Comparison of ENCODE assay signal across 9 cellular contexts in genomic region chr16:17211797-17212196, GRCh38.
A peak's percentile ranks its signal among the peaks of the same experiment; 100 is the strongest.
DNase-seq lines count a peak whose midpoint lies in the region; ATAC-seq and TF ChIP-seq lines count a peak whose summit lies in the region.
"Had no signal": no experiment of that assay in that cellular context is flagged by ENCODE, and none has a peak within 500 bp of the region (broad histone marks: within the 10 kb centered on the region; RNA-seq: fewer than 3 reads in every experiment).

No MANE protein-coding gene starts in this region.

- H3K27me3 ChIP-seq in spleen (replicated peaks in 1 of 7) = no peaks in the 10 kb centered on the region

- no peak overlapping the region for H3K27ac Mint-ChIP-seq in activated naive CD4-positive, alpha-beta T cell treated with anti-CD3 and anti-CD28 coated beads, Interleukin-2, amount 50 U/mL, for 72 hours

- peaks cover 13 to 20% of the 10 kb centered on the region in 2 donors for H3K36me3 Mint-ChIP-seq in activated naive CD4-positive, alpha-beta T cell treated with anti-CD3 and anti-CD28 coated beads, Interleukin-2, amount 50 U/mL, for 72 hours

- no peak overlapping the region for H3K27ac ChIP-seq in spleen

- peak; percentile 55 to 76 for ATAC-seq in activated naive CD4-positive, alpha-beta T cell treated with anti-CD3 and anti-CD28 coated beads, Interleukin-2, amount 50 U/mL, for 72 hours
- ATAC-seq in HG03521 (IDR thresholded peaks at IDR 0.05; ENCODE audit: unreplicated experiment) (no peak), left colon (no peak), HG03045 (IDR thresholded peaks at IDR 0.05; ENCODE audit: unreplicated experiment) (no peak)

- intact Hi-C loops in spleen (cut with DNase I; ENCODE audit: low total_unique reads) = no loop called here
- intact Hi-C loops in left colon (cut with DNase I, micrococcal nuclease) = no loop called here

- DNase-seq in NCI-H524 treated with DMSO at 0.1 percent for 48 hours (lab: John Stamatoyannopoulos, UW) = peak; percentile 57
- peak in 1 of 2 donors; percentile 28 for DNase-seq in activated naive CD4-positive, alpha-beta T cell treated with anti-CD3 and anti-CD28 coated beads, Interleukin-2, amount 50 U/mL, for 72 hours (ENCODE audit: low spot score in 2 of 2)
- no peak for DNase-seq in spleen
- DNase-seq in left colon = no peak
- DNase-seq in NK-92 treated with Interleukin-12 subunit alpha and Interleukin-12 subunit beta, amount 100 ng/mL, for 24 hours (lab: John Stamatoyannopoulos, UW) = no peak
- DNase-seq: activated CD4-positive, CD25-positive, alpha-beta regulatory T cell treated with anti-CD3 and anti-CD28 coated beads, Interleukin-2, amount 50 U/mL, for 72 hours had no signal

- WGBS in spleen, 5 donors = 77 to 83% (median 79%) methylated on average over 4 of the region's 4 CpGs

- H3K4me3 ChIP-seq in spleen = no peak overlapping the region

- peaks cover 0 to 6% (median 0%) of the 10 kb centered on the region in 6 donors for H3K4me1 ChIP-seq in spleen

- TF ChIP-seq CTCF in GM12872 (IDR thresholded peaks at IDR 0.05; ENCODE audit: insufficient read depth, low read depth, low read length) = peak; percentile 54; the same call in 2 of the 3 replicates
- peak in 8 of 11 experiments; percentile 19 to 51 (median 26) for TF ChIP-seq CTCF in spleen (IDR thresholded peaks at IDR 0.05 in 8 of 11, conservative IDR thresholded peaks at IDR 0.05 in 3 of 11)

- peaks cover 0 to 7% of the 10 kb centered on the region in 2 donors for H3K9me3 Mint-ChIP-seq in activated naive CD4-positive, alpha-beta T cell treated with anti-CD3 and anti-CD28 coated beads, Interleukin-2, amount 50 U/mL, for 72 hours

- H3K36me3 ChIP-seq in spleen = peaks cover 0 to 17% (median 3%) of the 10 kb centered on the region in 6 donors

- no peak for TF ChIP-seq POLR2A in spleen (IDR thresholded peaks at IDR 0.05)

- H3K9me3 ChIP-seq in spleen = peaks cover 0 to 12% (median 8%) of the 10 kb centered on the region in 8 donors

Comparison
In these comparisons a context has a peak if more than half of its experiments do, and no peak if none do; other contexts are left out.
1. ATAC-seq: peak in activated naive CD4-positive, alpha-beta T cell treated with anti-CD3 and anti-CD28 coated beads, Interleukin-2, amount 50 U/mL, for 72 hours (2 of 2); none in HG03521 (single experiment), left colon (single experiment) and HG03045 (single experiment).